ENCODE assay signal across 1 cellular context in genomic region chr9:91503650-91504007, GRCh38.
TF ChIP-seq lines count a peak whose summit lies in the region.

No MANE protein-coding gene starts in this region.

TF ChIP-seq in HepG2, 621 proteins besides CTCF, POLR2A, EP300 and RAD21 (continued from another document):
- TF ChIP-seq ARID3A (IDR thresholded peaks at IDR 0.05; ENCODE audit: low read depth, low read length): no peak
